In genomic region chr1:44842763-44843655, GRCh38 we compare ENCODE assay signal across 8 cellular contexts. TPM values are rescaled to one million over a fixed set of nuclear protein-coding genes. Genes with fewer than 3 reads are reported as not detected.
DNase-seq lines count a peak whose midpoint lies in the region; ATAC-seq and TF ChIP-seq lines count a peak whose summit lies in the region.

TSS of gene PTCH2 (minus strand) at chr1:44843253. CDS start at chr1:44842932, 321 bp downstream.

- TF ChIP-seq CTCF in esophagus squamous epithelium (IDR thresholded peaks at IDR 0.05): no peak

- POLR2A ChIA-PET in activated CD8-positive, alpha-beta T cell treated with anti-CD3 and anti-CD28 coated beads, Interleukin-2, amount 10 ng/mL, durations not matched to agents 7 days and 5 days (lab: Charles Lee): interaction anchor here (0.6 to 1.2 kb wide), 3 partner anchors 22 to 114 kb away, joined by 4 to 7 read pairs (median 4); no protein-coding TSS in a partner anchor

- H3K27ac Mint-ChIP-seq in T-helper 1 cell treated with Interleukin-12 subunit alpha and Interleukin-12 subunit beta and Interleukin-4 antibody, amounts not matched to agents 30 μg/mL and 1 μg/mL, for 36 hours: no peak within 1 kb of the TSS
- H3K27ac Mint-ChIP-seq in activated CD8-positive, alpha-beta T cell treated with anti-CD3 and anti-CD28 coated beads, Interleukin-2, amount 10 ng/mL, durations not matched to agents 7 days and 5 days: no peak within 1 kb of the TSS

- H3K27me3 ChIP-seq in esophagus squamous epithelium (peaks cover 0 to 4% (median 0%) of the 10 kb centered on the region in 4 donors), mucosa of rectum (ENCODE audit: control insufficient read depth in 2 of 2, insufficient read depth in 2 of 2, low read length in 2 of 2) (peaks cover 0 to 5% of the 10 kb centered on the region in 2 donors)

- ATAC-seq in activated CD8-positive, alpha-beta T cell treated with anti-CD3 and anti-CD28 coated beads, Interleukin-2, amount 10 ng/mL, durations not matched to agents 7 days and 5 days: peak; percentile 70

- peaks cover 5% of the 10 kb centered on the region for H3K36me3 Mint-ChIP-seq in T-helper 1 cell treated with Interleukin-12 subunit alpha and Interleukin-12 subunit beta and Interleukin-4 antibody, amounts not matched to agents 30 μg/mL and 1 μg/mL, for 36 hours (ENCODE audit: low read depth)
- H3K36me3 Mint-ChIP-seq in activated CD8-positive, alpha-beta T cell treated with anti-CD3 and anti-CD28 coated beads, Interleukin-2, amount 10 ng/mL, durations not matched to agents 7 days and 5 days (ENCODE audit: low read depth): peaks cover 9% of the 10 kb centered on the region

- H3K9me3 ChIP-seq in esophagus squamous epithelium (no peaks in the 10 kb centered on the region), mucosa of rectum (ENCODE audit: control insufficient read depth in 2 of 2, low read length in 2 of 2) (no peaks in the 10 kb centered on the region)

- peak in 1 of 4 donors; percentile 28 for TF ChIP-seq POLR2A in esophagus squamous epithelium (IDR thresholded peaks at IDR 0.05)

- no peaks in the 10 kb centered on the region for H3K9me3 Mint-ChIP-seq in T-helper 1 cell treated with Interleukin-12 subunit alpha and Interleukin-12 subunit beta and Interleukin-4 antibody, amounts not matched to agents 30 μg/mL and 1 μg/mL, for 36 hours
- no peaks in the 10 kb centered on the region for H3K9me3 Mint-ChIP-seq in activated CD8-positive, alpha-beta T cell treated with anti-CD3 and anti-CD28 coated beads, Interleukin-2, amount 10 ng/mL, durations not matched to agents 7 days and 5 days (ENCODE audit: insufficient read depth)

- no peak for DNase-seq in T-helper 1 cell
- peak; percentile 34 for DNase-seq in NCI-H1436 treated with DMSO at 0.1 percent for 48 hours (lab: John Stamatoyannopoulos, UW)
- peak; percentile 33 for DNase-seq in activated CD8-positive, alpha-beta T cell treated with anti-CD3 and anti-CD28 coated beads, Interleukin-2, amount 10 ng/mL, durations not matched to agents 7 days and 5 days
- DNase-seq in esophagus squamous epithelium (lab: John Stamatoyannopoulos, UW): no peak
- no peak for DNase-seq in RPMI8226

- peak within 1 kb of the TSS; percentile 23 for H3K4me3 Mint-ChIP-seq in T-helper 1 cell treated with Interleukin-12 subunit alpha and Interleukin-12 subunit beta and Interleukin-4 antibody, amounts not matched to agents 30 μg/mL and 1 μg/mL, for 36 hours
- peak within 1 kb of the TSS; percentile 65 for H3K4me3 Mint-ChIP-seq in activated CD8-positive, alpha-beta T cell treated with anti-CD3 and anti-CD28 coated beads, Interleukin-2, amount 10 ng/mL, durations not matched to agents 7 days and 5 days

- peak within 1 kb of the TSS in 1 of 2 donors; percentile 56 for H3K9ac ChIP-seq in mucosa of rectum (ENCODE audit: low read depth in 1 of 2, low read length in 2 of 2)

- CTCF ChIA-PET in activated CD8-positive, alpha-beta T cell treated with anti-CD3 and anti-CD28 coated beads, Interleukin-2, amount 10 ng/mL, durations not matched to agents 7 days and 5 days (lab: Charles Lee): interaction anchor here (2.1 kb wide), 1 partner anchor 43 kb away, joined by 5 read pairs; the partner anchor contains the start of gene PLK3

- H3K4me3 ChIP-seq in esophagus squamous epithelium (peak within 1 kb of the TSS; percentile 35 to 73 (median 54)), mucosa of rectum (ENCODE audit: low read length in 2 of 2) (peak within 1 kb of the TSS; percentile 54 to 62), urinary bladder (ENCODE audit: low read depth, low read length) (peak within 1 kb of the TSS; percentile 37)

- peaks cover 0 to 15% (median 7%) of the 10 kb centered on the region in 3 donors for H3K4me1 ChIP-seq in esophagus squamous epithelium
- H3K4me1 ChIP-seq in mucosa of rectum (ENCODE audit: control insufficient read depth in 2 of 2, insufficient read depth in 2 of 2, low read length in 2 of 2): peaks cover 4 to 5% of the 10 kb centered on the region in 2 donors
- no peaks in the 10 kb centered on the region for H3K4me1 ChIP-seq in urinary bladder (ENCODE audit: insufficient read depth)

- H3K36me3 ChIP-seq in esophagus squamous epithelium (no peaks in the 10 kb centered on the region), mucosa of rectum (ENCODE audit: control insufficient read depth in 2 of 2, insufficient read depth in 2 of 2, low read length in 2 of 2) (no peaks in the 10 kb centered on the region), urinary bladder (ENCODE audit: insufficient read depth) (no peaks in the 10 kb centered on the region)

- 9 to 15% methylated on average over 4 to 11 of the region's 75 CpGs for WGBS in esophagus squamous epithelium, 2 donors
- WGBS in urinary bladder: 2% methylated on average over 75 of the region's 75 CpGs

- H3K27ac ChIP-seq in esophagus squamous epithelium (peak within 1 kb of the TSS; percentile 10 to 65 (median 48)), mucosa of rectum (ENCODE audit: low read depth in 2 of 2, low read length in 2 of 2) (no peak within 1 kb of the TSS), urinary bladder (ENCODE audit: low read depth) (no peak within 1 kb of the TSS)

- no peaks in the 10 kb centered on the region for H3K4me1 Mint-ChIP-seq in T-helper 1 cell treated with Interleukin-12 subunit alpha and Interleukin-12 subunit beta and Interleukin-4 antibody, amounts not matched to agents 30 μg/mL and 1 μg/mL, for 36 hours (ENCODE audit: low read depth)
- H3K4me1 Mint-ChIP-seq in activated CD8-positive, alpha-beta T cell treated with anti-CD3 and anti-CD28 coated beads, Interleukin-2, amount 10 ng/mL, durations not matched to agents 7 days and 5 days (ENCODE audit: low read depth): peaks cover 4% of the 10 kb centered on the region

- peaks cover 28% of the 10 kb centered on the region for H3K27me3 Mint-ChIP-seq in T-helper 1 cell treated with Interleukin-12 subunit alpha and Interleukin-12 subunit beta and Interleukin-4 antibody, amounts not matched to agents 30 μg/mL and 1 μg/mL, for 36 hours (ENCODE audit: low read depth)
- peaks cover 16% of the 10 kb centered on the region for H3K27me3 Mint-ChIP-seq in activated CD8-positive, alpha-beta T cell treated with anti-CD3 and anti-CD28 coated beads, Interleukin-2, amount 10 ng/mL, durations not matched to agents 7 days and 5 days (ENCODE audit: low read depth)

- intact Hi-C loops in esophagus squamous epithelium (cut with DNase I): loop anchor here (10.0 kb wide), 1 partner anchor 172 kb away; the partner anchor contains the start of genes HECTD3 and UROD

RNA-seq across cellular contexts. Expression of gene PTCH2, which starts in this region (rescaled TPM):
- total RNA-seq in activated CD8-positive, alpha-beta T cell treated with anti-CD3 and anti-CD28 coated beads, Interleukin-2, amount 10 ng/mL, durations not matched to agents 7 days and 5 days: 1 to 10 TPM; 1.3 to 1.4 TPM
- total RNA-seq in esophagus squamous epithelium (under 1 TPM in 2 of 4 donors, not detected in 2; 0.09 to 0.19 TPM), urinary bladder (4.4 TPM)
- polyA plus RNA-seq in urinary bladder: 2.2 TPM

Comparison
In these comparisons a context has a peak if more than half of its experiments do, and no peak if none do; other contexts are left out.
1. DNase-seq: peak in NCI-H1436 treated with DMSO at 0.1 percent for 48 hours (single experiment) and activated CD8-positive, alpha-beta T cell treated with anti-CD3 and anti-CD28 coated beads, Interleukin-2, amount 10 ng/mL, durations not matched to agents 7 days and 5 days (single experiment); none in T-helper 1 cell (0 of 5), esophagus squamous epithelium (single experiment) and RPMI8226 (single experiment).
2. H3K27ac ChIP-seq: peak in esophagus squamous epithelium (4 of 4); none in mucosa of rectum (0 of 2) and urinary bladder (single experiment).
3. Peak in every context shown above with its lines, with median percentiles within 50 percentile points of each other: H3K4me3 ChIP-seq.